1 cellular context compared by ENCODE assay signal in the genomic region with DNA sequence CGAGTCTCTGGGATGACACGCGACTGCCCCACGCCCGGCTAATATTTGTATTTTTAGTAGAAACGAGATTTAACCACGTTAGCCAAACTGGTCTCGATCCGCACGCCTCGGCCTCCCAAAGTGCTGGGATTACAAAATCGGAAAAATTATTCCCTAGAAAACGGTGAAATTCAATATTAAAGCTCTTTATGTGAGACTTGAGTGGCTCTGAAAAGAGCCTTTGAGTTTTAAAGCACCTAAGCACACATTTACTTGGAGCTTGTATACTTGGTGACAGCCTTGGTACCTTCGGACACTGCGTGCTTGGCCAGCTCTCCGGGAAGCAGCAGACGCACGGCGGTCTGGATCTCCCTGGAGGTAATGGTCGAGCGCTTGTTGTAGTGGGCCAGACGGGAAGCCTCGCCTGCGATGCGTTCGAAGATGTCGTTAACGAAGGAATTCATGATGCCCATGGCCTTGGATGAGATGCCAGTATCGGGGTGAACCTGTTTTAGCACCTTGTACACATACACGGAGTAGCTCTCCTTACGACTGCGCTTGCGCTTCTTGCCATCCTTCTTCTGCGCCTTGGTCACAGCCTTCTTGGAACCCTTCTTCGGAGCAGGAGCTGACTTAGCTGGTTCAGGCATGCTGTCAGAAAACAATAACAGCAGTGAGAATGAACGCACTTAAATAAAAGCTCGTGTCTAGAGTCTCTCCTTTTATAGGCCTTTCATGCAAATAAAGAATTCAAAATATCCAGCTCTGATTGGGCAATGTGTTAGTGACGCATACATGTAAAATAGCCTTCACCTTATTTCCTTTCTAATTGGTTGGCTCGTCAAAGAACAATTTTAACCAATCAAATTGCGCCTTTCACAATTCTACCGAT.
TF ChIP-seq lines count a peak whose summit lies in the region.

No MANE protein-coding gene starts in this region.

TF ChIP-seq in GM23338, 12 proteins besides CTCF, POLR2A, EP300 and RAD21 (continued from another document):
- no peak for TF ChIP-seq REST (IDR thresholded peaks at IDR 0.05; ENCODE audit: unreplicated experiment)
- TF ChIP-seq, protein P1, sequence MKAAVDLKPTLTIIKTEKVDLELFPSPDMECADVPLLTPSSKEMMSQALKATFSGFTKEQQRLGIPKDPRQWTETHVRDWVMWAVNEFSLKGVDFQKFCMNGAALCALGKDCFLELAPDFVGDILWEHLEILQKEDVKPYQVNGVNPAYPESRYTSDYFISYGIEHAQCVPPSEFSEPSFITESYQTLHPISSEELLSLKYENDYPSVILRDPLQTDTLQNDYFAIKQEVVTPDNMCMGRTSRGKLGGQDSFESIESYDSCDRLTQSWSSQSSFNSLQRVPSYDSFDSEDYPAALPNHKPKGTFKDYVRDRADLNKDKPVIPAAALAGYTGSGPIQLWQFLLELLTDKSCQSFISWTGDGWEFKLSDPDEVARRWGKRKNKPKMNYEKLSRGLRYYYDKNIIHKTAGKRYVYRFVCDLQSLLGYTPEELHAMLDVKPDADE (IDR thresholded peaks at IDR 0.05) = no peak; the same call in 1 of the 2 replicates
- TF ChIP-seq ZNF331 (CRISPR knock-in tag; IDR thresholded peaks at IDR 0.05; ENCODE audit: low read depth) = no peak
- TF ChIP-seq STAT1 (IDR thresholded peaks at IDR 0.05; ENCODE audit: unreplicated experiment) = no peak
- no peak for TF ChIP-seq EZH2 (IDR thresholded peaks at IDR 0.05; ENCODE audit: low read depth, unreplicated experiment)
- TF ChIP-seq EZH2phosphoT487 (IDR thresholded peaks at IDR 0.05; ENCODE audit: unreplicated experiment) = no peak
- no peak for TF ChIP-seq NANOG (IDR thresholded peaks at IDR 0.05; ENCODE audit: borderline replicate concordance)
- TF ChIP-seq CREB1 (CRISPR knock-in tag; IDR thresholded peaks at IDR 0.05; ENCODE audit: low read depth) = peak; percentile 83
- TF ChIP-seq POLR2AphosphoS5 (IDR thresholded peaks at IDR 0.05; ENCODE audit: low read depth) = peak; percentile 95
